7 cellular contexts compared by ENCODE assay signal in genomic region chr11:64983339-64983738, GRCh38. TPM values are rescaled to one million over a fixed set of nuclear protein-coding genes. Genes with fewer than 3 reads are reported as not detected.
"Had no signal": no experiment of that assay in that cellular context is flagged by ENCODE, and none has a peak within 500 bp of the region (broad histone marks: within the 10 kb centered on the region; RNA-seq: fewer than 3 reads in every experiment).

No MANE protein-coding gene starts in this region.

RNA-seq across cellular contexts. Expression of gene MAJIN, which starts 11.4 kb away (rescaled TPM):
- total RNA-seq: GM23248, GM23338, H1, H4, H9, HFFc6 had no signal

RNA-seq across cellular contexts. Expression of gene BATF2, which starts 13.4 kb away (rescaled TPM):
- total RNA-seq: H7 had no signal

RNA-seq across cellular contexts. Expression of gene GPHA2, which starts 47.6 kb away (rescaled TPM):
- total RNA-seq: GM23248, H4, H7, HFFc6 had no signal
